ENCODE assay signal across 3 cellular contexts in genomic region chr15:26719866-26720265, GRCh38. TPM values are rescaled to one million over a fixed set of nuclear protein-coding genes. Genes with fewer than 3 reads are reported as not detected.
"Had no signal": no experiment of that assay in that cellular context is flagged by ENCODE, and none has a peak within 500 bp of the region (broad histone marks: within the 10 kb centered on the region; RNA-seq: fewer than 3 reads in every experiment).

No MANE protein-coding gene starts in this region.

RNA-seq across cellular contexts. Expression of gene GABRB3, which starts 53.0 kb away (rescaled TPM):
- total RNA-seq: myocyte; natural killer cell treated with Interleukin-12 subunit alpha and Interleukin-12 subunit beta and Interleukin-15 and Interleukin-18, amount 100 ng/mL, for 72 hours had no signal
- polyA plus RNA-seq: naive thymus-derived CD4-positive, alpha-beta T cell had no signal
